18 cellular contexts compared by ENCODE assay signal in genomic region chr1:63949965-63950364, GRCh38.
DNase-seq lines count a peak whose midpoint lies in the region; ATAC-seq and TF ChIP-seq lines count a peak whose summit lies in the region.
"Had no signal": no experiment of that assay in that cellular context is flagged by ENCODE, and none has a peak within 500 bp of the region (broad histone marks: within the 10 kb centered on the region; RNA-seq: fewer than 3 reads in every experiment).

No MANE protein-coding gene starts in this region.

- H3K36me3 ChIP-seq in right atrium auricular region (no peaks in the 10 kb centered on the region), ovary (no peaks in the 10 kb centered on the region)

- no peak overlapping the region for H3K27ac ChIP-seq in right atrium auricular region
- peak overlapping the region; percentile 54 to 61 for H3K27ac ChIP-seq in ovary
- H3K27ac ChIP-seq: KMS-11, PC-9, VCaP had no signal

- no peak for TF ChIP-seq EP300 in ovary (IDR thresholded peaks at IDR 0.05)

- TF ChIP-seq POLR2A in ovary (IDR thresholded peaks at IDR 0.05) = no peak

- H3K9me3 ChIP-seq in right atrium auricular region (peaks cover 0 to 11% of the 10 kb centered on the region in 2 donors), ovary (peaks cover 0 to 4% of the 10 kb centered on the region in 2 donors)

- H3K4me1 ChIP-seq in right atrium auricular region (peaks cover 0 to 21% of the 10 kb centered on the region in 2 donors), ovary (ENCODE audit: insufficient read depth) (peaks cover 10% of the 10 kb centered on the region)

- H3K27me3 ChIP-seq in right atrium auricular region (no peaks in the 10 kb centered on the region), ovary (no peaks in the 10 kb centered on the region)

- H3K4me3 ChIP-seq in right atrium auricular region = no peak overlapping the region
- H3K4me3 ChIP-seq in ovary = no peak overlapping the region
- H3K4me3 ChIP-seq: PC-9 had no signal

- intact Hi-C loops in Right ventricle myocardium superior (cut with DNase I) = no loop called here
- intact Hi-C loops in ovary (cut with DNase I) = loop anchor here in 1 of 4 donors (10.0 kb wide), 1 partner anchor 185 kb away; no protein-coding TSS in a partner anchor

- DNase-seq in Right ventricle myocardium superior (no peak), right atrium auricular region (ENCODE audit: low spot score) (no peak), foreskin melanocyte (peak; percentile 40), ovary (peak; percentile 26 to 75 (median 52)), pons (ENCODE audit: low spot score) (no peak), SIG-M5 (lab: John Stamatoyannopoulos, UW) (no peak), kidney tubule cell (ENCODE audit: low spot score) (no peak)
- DNase-seq: 8988T; CD4-positive, CD25-positive, alpha-beta regulatory T cell; HFFc6; midbrain; NCI-H1436; NCI-H510A treated with DMSO at 0.1 percent for 48 hours; nucleus accumbens; PC-9 had no signal

- ATAC-seq in Right ventricle myocardium superior (ENCODE audit: poor library complexity) = peak; percentile 50
- no peak for ATAC-seq in HG02678 (IDR thresholded peaks at IDR 0.05; ENCODE audit: unreplicated experiment)

- 17 to 21% (median 19%) methylated on average over 4 of the region's 4 CpGs for whole genome bisulfite sequencing in ovary, 3 donors

- TF ChIP-seq CTCF in right atrium auricular region (IDR thresholded peaks at IDR 0.05) (no peak), ovary (IDR thresholded peaks at IDR 0.05) (no peak)

Comparison
In these comparisons a context has a peak if more than half of its experiments do, and no peak if none do; other contexts are left out.
1. DNase-seq: peak in foreskin melanocyte (single experiment) and ovary (5 of 5); none in Right ventricle myocardium superior (single experiment), right atrium auricular region (single experiment), pons (single experiment), SIG-M5 (single experiment) and kidney tubule cell (single experiment).
2. H3K27ac ChIP-seq: peak in ovary (2 of 2); none in right atrium auricular region (0 of 2).